23 cellular contexts compared by ENCODE assay signal in genomic region chr16:47374629-47375028, GRCh38.
"Had no signal": no experiment of that assay in that cellular context is flagged by ENCODE, and none has a peak within 500 bp of the region (broad histone marks: within the 10 kb centered on the region; RNA-seq: fewer than 3 reads in every experiment).

No MANE protein-coding gene starts in this region.

- DNase-seq: activated B cell treated with CpG ODN at 0.5 μM for 24 hours; activated CD4-positive, alpha-beta memory T cell treated with anti-CD3 and anti-CD28 coated beads, Interleukin-2, amount 10 ng/mL, durations not matched to agents 7 days and 5 days; activated CD4-positive, alpha-beta T cell treated with anti-CD3 and anti-CD28 coated beads for 4 hours; activated CD8-positive, alpha-beta memory T cell treated with anti-CD3 and anti-CD28 coated beads, Interleukin-2, amount 10 ng/mL, durations not matched to agents 7 days and 5 days; activated naive CD4-positive, alpha-beta T cell treated with anti-CD3 and anti-CD28 coated beads for 36 hours; activated T-cell treated with anti-CD3 and anti-CD28 coated beads, Interleukin-2, amount 50 U/mL, for 1 hour; anterior cingulate cortex; effector memory CD4-positive, alpha-beta T cell; foreskin keratinocyte; islet precursor cell; occipital lobe; posterior cingulate gyrus; retina; stimulated activated CD4-positive, alpha-beta T cell treated with anti-CD3 and anti-CD28 coated beads, Interleukin-12 subunit alpha, Interleukin-12 subunit beta, amount 100 ng/mL, for 4 hours; stimulated activated CD4-positive, alpha-beta T cell treated with anti-CD3 and anti-CD28 coated beads, Interleukin-1b, Interleukin-23, amount 100 ng/mL, for 48 hours; stimulated activated naive CD4-positive, alpha-beta T cell treated with Interleukin-2 at 50 U/mL for 16 hours; thyroid gland had no signal

- H3K27ac ChIP-seq: foreskin keratinocyte, hepatocyte, thyroid gland had no signal

- H3K36me3 ChIP-seq: thyroid gland had no signal

- H3K4me1 ChIP-seq: foreskin keratinocyte, thyroid gland had no signal

- H3K4me3 ChIP-seq: hepatocyte, lung, thyroid gland had no signal

- H3K4me2 ChIP-seq: hepatocyte had no signal

- H3K27me3 Mint-ChIP-seq: activated B cell treated with CpG ODN at 0.5 μM for 24 hours; activated CD4-positive, alpha-beta memory T cell treated with anti-CD3 and anti-CD28 coated beads, Interleukin-2, amount 10 ng/mL, durations not matched to agents 7 days and 5 days; activated CD8-positive, alpha-beta memory T cell treated with anti-CD3 and anti-CD28 coated beads, Interleukin-2, amount 10 ng/mL, durations not matched to agents 7 days and 5 days; dendritic cell treated with granulocyte-macrophage colony-stimulating factor and Interleukin-4, amounts not matched to agents 40 ng/mL and 50 ng/mL, for 4 days; natural killer cell treated with Interleukin-12 subunit alpha and Interleukin-12 subunit beta and Interleukin-15 and Interleukin-18, amount 100 ng/mL, for 72 hours had no signal

- H3K27ac Mint-ChIP-seq: activated B cell treated with CpG ODN at 0.5 μM for 24 hours; activated CD4-positive, alpha-beta memory T cell treated with anti-CD3 and anti-CD28 coated beads, Interleukin-2, amount 10 ng/mL, durations not matched to agents 7 days and 5 days; activated CD8-positive, alpha-beta memory T cell treated with anti-CD3 and anti-CD28 coated beads, Interleukin-2, amount 10 ng/mL, durations not matched to agents 7 days and 5 days; activated naive CD4-positive, alpha-beta T cell treated with anti-CD3 and anti-CD28 coated beads for 36 hours; dendritic cell treated with granulocyte-macrophage colony-stimulating factor and Interleukin-4, amounts not matched to agents 40 ng/mL and 50 ng/mL, for 4 days; mesothelial cell of epicardium; natural killer cell treated with Interleukin-12 subunit alpha and Interleukin-12 subunit beta and Interleukin-15 and Interleukin-18, amount 100 ng/mL, for 72 hours; T-helper 2 cell treated with Interferon-gamma antibody and Interleukin-4, amounts not matched to agents 5 μg/mL and 100 μg/mL, for 36 hours had no signal

- H3K9me3 ChIP-seq: thyroid gland had no signal

- H3K79me2 ChIP-seq: hepatocyte had no signal

- H3K9me3 Mint-ChIP-seq: dendritic cell treated with granulocyte-macrophage colony-stimulating factor and Interleukin-4, amounts not matched to agents 40 ng/mL and 50 ng/mL, for 4 days; mesothelial cell of epicardium; natural killer cell treated with Interleukin-12 subunit alpha and Interleukin-12 subunit beta and Interleukin-15 and Interleukin-18, amount 100 ng/mL, for 72 hours had no signal

- ATAC-seq: activated CD8-positive, alpha-beta memory T cell treated with anti-CD3 and anti-CD28 coated beads, Interleukin-2, amount 10 ng/mL, durations not matched to agents 7 days and 5 days; foreskin keratinocyte; natural killer cell treated with Interleukin-12 subunit alpha and Interleukin-12 subunit beta and Interleukin-15 and Interleukin-18, amount 100 ng/mL, for 72 hours had no signal

- H3K27me3 ChIP-seq: foreskin keratinocyte, hepatocyte, thyroid gland had no signal

- H3K4me3 Mint-ChIP-seq: activated B cell treated with CpG ODN at 0.5 μM for 24 hours; activated CD4-positive, alpha-beta memory T cell treated with anti-CD3 and anti-CD28 coated beads, Interleukin-2, amount 10 ng/mL, durations not matched to agents 7 days and 5 days; activated CD8-positive, alpha-beta memory T cell treated with anti-CD3 and anti-CD28 coated beads, Interleukin-2, amount 10 ng/mL, durations not matched to agents 7 days and 5 days; activated naive CD4-positive, alpha-beta T cell treated with anti-CD3 and anti-CD28 coated beads for 36 hours; dendritic cell treated with granulocyte-macrophage colony-stimulating factor and Interleukin-4, amounts not matched to agents 40 ng/mL and 50 ng/mL, for 4 days; mesothelial cell of epicardium; natural killer cell treated with Interleukin-12 subunit alpha and Interleukin-12 subunit beta and Interleukin-15 and Interleukin-18, amount 100 ng/mL, for 72 hours; T-helper 2 cell treated with Interferon-gamma antibody and Interleukin-4, amounts not matched to agents 5 μg/mL and 100 μg/mL, for 36 hours had no signal

- H3K4me1 Mint-ChIP-seq: activated B cell treated with CpG ODN at 0.5 μM for 24 hours; activated CD4-positive, alpha-beta memory T cell treated with anti-CD3 and anti-CD28 coated beads, Interleukin-2, amount 10 ng/mL, durations not matched to agents 7 days and 5 days; mesothelial cell of epicardium had no signal

- H2AFZ ChIP-seq: hepatocyte had no signal
